9 cellular contexts compared by ENCODE assay signal in the genomic region with DNA sequence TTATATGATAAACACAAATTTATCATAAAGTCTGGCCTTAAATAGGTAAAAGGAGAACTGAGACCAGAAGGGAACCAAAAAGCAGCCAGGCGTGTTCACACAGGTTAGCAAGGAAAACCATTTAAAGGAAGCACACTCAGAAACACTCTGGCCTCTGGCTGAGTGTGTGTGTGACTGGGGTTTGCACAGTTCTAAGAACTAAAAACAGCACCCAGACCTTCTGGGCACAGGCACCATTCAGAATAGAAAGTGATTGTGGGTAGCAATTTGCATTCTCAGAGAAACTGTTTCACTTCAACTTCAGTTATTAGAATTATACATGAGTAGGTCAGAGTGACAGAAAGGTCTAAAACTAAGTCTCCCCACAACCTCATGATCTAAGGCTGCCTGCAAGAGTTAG. TPM values are rescaled to one million over a fixed set of nuclear protein-coding genes. Genes with fewer than 3 reads are reported as not detected.
A peak's percentile ranks its signal among the peaks of the same experiment; 100 is the strongest.
DNase-seq lines count a peak whose midpoint lies in the region; ATAC-seq, FAIRE-seq and TF ChIP-seq lines count a peak whose summit lies in the region.
"Had no signal": no experiment of that assay in that cellular context is flagged by ENCODE, and none has a peak within 500 bp of the region (broad histone marks: within the 10 kb centered on the region; RNA-seq: fewer than 3 reads in every experiment).

No MANE protein-coding gene starts in this region.

- H3K4me3 Mint-ChIP-seq in astrocyte (ENCODE audit: unreplicated experiment): no peak overlapping the region
- H3K4me3 Mint-ChIP-seq in GM23338: no peak overlapping the region

- TF ChIP-seq CTCF in GM13977 (IDR thresholded peaks at IDR 0.05; ENCODE audit: extremely low read depth, insufficient read depth, missing control alignments) (no peak), astrocyte (IDR thresholded peaks at IDR 0.05; ENCODE audit: insufficient read depth, low read depth, low read length) (no peak), sigmoid colon (IDR thresholded peaks at IDR 0.05) (no peak), GM23338 (conservative IDR thresholded peaks at IDR 0.05; ENCODE audit: low read depth in 2 of 2) (no peak), gastrocnemius medialis (IDR thresholded peaks at IDR 0.05 in 4 of 5, conservative IDR thresholded peaks at IDR 0.05 in 1 of 5) (no peak)

- no peaks in the 10 kb centered on the region for H3K36me3 Mint-ChIP-seq in astrocyte (ENCODE audit: low read depth, unreplicated experiment)
- H3K36me3 Mint-ChIP-seq in GM23338 (ENCODE audit: low read depth): peaks cover 2% of the 10 kb centered on the region; the same call in 1 of the 3 replicates

- H3K9me2 ChIP-seq in GM23338 (ENCODE audit: insufficient read depth): no peaks in the 10 kb centered on the region

- no peak overlapping the region for H2BK5ac ChIP-seq in mesenchymal stem cell (ENCODE audit: low read depth, low read length, poor library complexity, severe bottlenecking)

- H3K27me3 Mint-ChIP-seq in astrocyte (ENCODE audit: low read depth, unreplicated experiment) (no peaks in the 10 kb centered on the region), GM23338 (ENCODE audit: insufficient read depth, low read depth, poor library complexity) (peaks cover 4% of the 10 kb centered on the region)

- FAIRE-seq in astrocyte (lab: Jason Lieb, UNC): peak; percentile 49
- FAIRE-seq: islet of Langerhans had no signal

- no peaks in the 10 kb centered on the region for H3K79me2 ChIP-seq in astrocyte (ENCODE audit: insufficient read depth, low read length)
- H3K79me2 ChIP-seq in GM23338 (replicated peaks; ENCODE audit: insufficient read depth): no peaks in the 10 kb centered on the region

- no peak overlapping the region for H3K14ac ChIP-seq in mesenchymal stem cell (ENCODE audit: low read length in 2 of 2)

- no peaks in the 10 kb centered on the region for H3F3A ChIP-seq in GM23338 (replicated peaks; ENCODE audit: low read depth)

- H3K4me3 ChIP-seq in astrocyte (ENCODE audit: insufficient read depth, low read depth, low read length) (no peak overlapping the region), mesenchymal stem cell (ENCODE audit: insufficient read depth in 1 of 2, low read depth in 1 of 2, low read length in 2 of 2) (no peak overlapping the region), sigmoid colon (no peak overlapping the region), GM23338 (no peak overlapping the region), gastrocnemius medialis (no peak overlapping the region)

- H3K27ac Mint-ChIP-seq in astrocyte (ENCODE audit: unreplicated experiment) (no peak overlapping the region), GM23338 (no peak overlapping the region)

- H4K20me1 ChIP-seq in astrocyte (ENCODE audit: insufficient read depth, low read length) (no peaks in the 10 kb centered on the region), GM23338 (replicated peaks; ENCODE audit: insufficient read depth) (no peaks in the 10 kb centered on the region)

- H2BK15ac ChIP-seq in mesenchymal stem cell (ENCODE audit: low read depth, poor library complexity, severe bottlenecking): no peak overlapping the region

- H3K36me3 ChIP-seq in astrocyte (ENCODE audit: insufficient read depth, low read length) (no peaks in the 10 kb centered on the region), mesenchymal stem cell (ENCODE audit: control insufficient read depth in 1 of 2, insufficient read depth in 2 of 2, low read depth in 1 of 2, low read length in 2 of 2) (no peaks in the 10 kb centered on the region), sigmoid colon (no peaks in the 10 kb centered on the region), GM23338 (ENCODE audit: insufficient read depth) (no peaks in the 10 kb centered on the region), gastrocnemius medialis (no peaks in the 10 kb centered on the region)

- no peak overlapping the region for H2BK12ac ChIP-seq in mesenchymal stem cell (ENCODE audit: low read length in 2 of 2)

- no peaks in the 10 kb centered on the region for H3K27me3 ChIP-seq in astrocyte (ENCODE audit: insufficient read depth, low read length)
- peaks cover 0 to 4% of the 10 kb centered on the region in 2 experiments for H3K27me3 ChIP-seq in mesenchymal stem cell (ENCODE audit: control insufficient read depth in 1 of 2, insufficient read depth in 1 of 2, low read length in 2 of 2)
- H3K27me3 ChIP-seq in sigmoid colon: no peaks in the 10 kb centered on the region
- H3K27me3 ChIP-seq in GM23338 (ENCODE audit: insufficient read depth): no peaks in the 10 kb centered on the region
- H3K27me3 ChIP-seq in gastrocnemius medialis: no peaks in the 10 kb centered on the region

- H3K9me3 Mint-ChIP-seq in astrocyte (ENCODE audit: unreplicated experiment): no peaks in the 10 kb centered on the region
- H3K9me3 Mint-ChIP-seq in GM23338: no peaks in the 10 kb centered on the region

- H2AK5ac ChIP-seq in mesenchymal stem cell (ENCODE audit: low read length, severe bottlenecking): no peak overlapping the region

- H3K4ac ChIP-seq in mesenchymal stem cell (ENCODE audit: low read depth in 1 of 2, low read length in 2 of 2): no peak overlapping the region

- TF ChIP-seq POLR2A in sigmoid colon (IDR thresholded peaks at IDR 0.05) (no peak), gastrocnemius medialis (IDR thresholded peaks at IDR 0.05) (no peak)

- no peak overlapping the region for H4K91ac ChIP-seq in mesenchymal stem cell (ENCODE audit: low read length)

- no peak overlapping the region for H2BK120ac ChIP-seq in mesenchymal stem cell (ENCODE audit: low read depth, low read length)

- WGBS in mesenchymal stem cell: 100% methylated on average over 1 of the region's 1 CpG
- 40 to 92% methylated on average over 1 of the region's 1 CpG for WGBS in sigmoid colon, 2 donors

- no peak overlapping the region for H3K18ac ChIP-seq in mesenchymal stem cell (ENCODE audit: low read depth in 1 of 2, low read length in 2 of 2)

- no peaks in the 10 kb centered on the region for H3K4me1 ChIP-seq in astrocyte (ENCODE audit: insufficient read depth, low read length)
- no peaks in the 10 kb centered on the region for H3K4me1 ChIP-seq in mesenchymal stem cell (ENCODE audit: control insufficient read depth, insufficient read depth, low read depth, low read length)
- no peaks in the 10 kb centered on the region for H3K4me1 ChIP-seq in sigmoid colon
- 0 out of 2 replicates have a peak, but pooled peaks cover 3% of the 10 kb centered on the region for H3K4me1 ChIP-seq in GM23338 (ENCODE audit: insufficient read depth)
- no peaks in the 10 kb centered on the region for H3K4me1 ChIP-seq in gastrocnemius medialis

- DNase-seq in GM13977 (ENCODE audit: low spot score) (peak; percentile 52), astrocyte (ENCODE audit: low read depth) (no peak), mesenchymal stem cell (no peak), sigmoid colon (no peak), GM23338 (ENCODE audit: low spot score) (no peak), gastrocnemius medialis (no peak)

- ATAC-seq in GM19452 (IDR thresholded peaks at IDR 0.05; ENCODE audit: unreplicated experiment): peak; percentile 96
- ATAC-seq in HG03139 (IDR thresholded peaks at IDR 0.05; ENCODE audit: unreplicated experiment): peak; percentile 98
- no peak for ATAC-seq in GM23338
- ATAC-seq in gastrocnemius medialis: no peak

- no peak overlapping the region for H3K23ac ChIP-seq in mesenchymal stem cell (ENCODE audit: low read length in 2 of 2)

- H3K9ac ChIP-seq in astrocyte (ENCODE audit: low read length): no peak overlapping the region
- H3K9ac ChIP-seq in mesenchymal stem cell (ENCODE audit: low read length): no peak overlapping the region

- TF ChIP-seq EP300 in sigmoid colon (IDR thresholded peaks at IDR 0.05): no peak

- H3K79me1 ChIP-seq in mesenchymal stem cell (replicated peaks; ENCODE audit: low read length, poor library complexity, severe bottlenecking): peaks cover 3% of the 10 kb centered on the region

- H3K9me3 ChIP-seq in astrocyte (ENCODE audit: insufficient read depth, low read depth, low read length) (no peaks in the 10 kb centered on the region), mesenchymal stem cell (ENCODE audit: control insufficient read depth, low read length) (no peaks in the 10 kb centered on the region), sigmoid colon (no peaks in the 10 kb centered on the region), gastrocnemius medialis (no peaks in the 10 kb centered on the region)

- H3K27ac ChIP-seq in astrocyte (ENCODE audit: low read depth, low read length) (no peak overlapping the region), mesenchymal stem cell (ENCODE audit: low read length, poor library complexity, severe bottlenecking) (no peak overlapping the region), sigmoid colon (no peak overlapping the region), GM23338 (ENCODE audit: low read depth) (no peak overlapping the region; the same call in 1 of the 2 replicates), gastrocnemius medialis (no peak overlapping the region)

- intact Hi-C loops in sigmoid colon (cut with DNase I) (no loop called here), gastrocnemius medialis (cut with DNase I; ENCODE audit: low total_unique reads) (no loop called here)

- in situ Hi-C loops in GM13977 (cut with MboI; ENCODE audit: low pct_unique_long_range_greater_than_20kb, low sequenced_read_pairs, unreplicated experiment) (no loop called here), gastrocnemius medialis (cut with MboI; ENCODE audit: low sequenced_read_pairs in 4 of 4) (no loop called here)

- no peak overlapping the region for H4K8ac ChIP-seq in mesenchymal stem cell (ENCODE audit: low read length)

- no peak overlapping the region for H3K4me2 ChIP-seq in astrocyte (ENCODE audit: low read length)
- no peak overlapping the region for H3K4me2 ChIP-seq in mesenchymal stem cell (ENCODE audit: low read length, poor library complexity, severe bottlenecking)
- no peak overlapping the region for H3K4me2 ChIP-seq in GM23338

- H2AFZ ChIP-seq in astrocyte (ENCODE audit: low read depth, low read length) (no peak overlapping the region), mesenchymal stem cell (ENCODE audit: low read depth, low read length) (no peak overlapping the region), GM23338 (no peak overlapping the region)

- H3K4me1 Mint-ChIP-seq in astrocyte (ENCODE audit: low read depth, unreplicated experiment) (peaks cover 8% of the 10 kb centered on the region), GM23338 (peaks cover 17% of the 10 kb centered on the region)

RNA-seq across cellular contexts. Expression of a gene that starts 10.0 kb away (rescaled TPM):
- total RNA-seq in astrocyte (not detected in 2 replicates), sigmoid colon (1 to 10 TPM in 1 of 4 donors, under 1 TPM in 2, not detected in 1; 0.16 to 1.4 (median 0.41) TPM), gastrocnemius medialis (not detected)
- polyA plus RNA-seq in mesenchymal stem cell (2013, experiment 1 of 2): not detected
- not detected for polyA plus RNA-seq in mesenchymal stem cell (2013, experiment 2 of 2)
- polyA plus RNA-seq in sigmoid colon (1 to 10 TPM in 1 of 3 donors, under 1 TPM in 2; under 0.01 to 2.1 (median 0.57) TPM), GM23338 (2016; fragmentation: Nextera tagmentation; extraction: Ambion mirVana) (0.32 and 0.35 TPM in 2 replicates)
- not detected in 2 replicates for total RNA-seq in GM23338 (2014; rRNA removed; shearing (Covaris generic))

RNA-seq across cellular contexts. Expression of a gene that starts 45.2 kb away (rescaled TPM):
- total RNA-seq in astrocyte (not detected in 2 replicates), sigmoid colon (10 to 100 TPM in 3 of 4 donors, 1 to 10 TPM in 1; 7.5 to 22.8 (median 10.6) TPM), gastrocnemius medialis (1 to 10 TPM in 3 of 4 donors, under 1 TPM in 1; 0.95 to 4.6 (median 2.4) TPM)
- polyA plus RNA-seq in mesenchymal stem cell (2013, experiment 1 of 2): not detected
- polyA plus RNA-seq in mesenchymal stem cell (2013, experiment 2 of 2): not detected
- polyA plus RNA-seq in sigmoid colon (10 to 100 TPM in 2 of 3 donors, 1 to 10 TPM in 1; 4.6 to 27.7 (median 10.2) TPM), GM23338 (2016; fragmentation: Nextera tagmentation; extraction: Ambion mirVana) (0.17 and 0.55 TPM in 2 replicates)
- total RNA-seq in GM23338 (2014; rRNA removed; shearing (Covaris generic)): not detected in 2 replicates

Comparison
In these comparisons a context has a peak if more than half of its experiments do, and no peak if none do; other contexts are left out.
1. ATAC-seq: peak in GM19452 (single experiment) and HG03139 (single experiment); none in GM23338 (single experiment) and gastrocnemius medialis (0 of 2).